24 cellular contexts compared by ENCODE assay signal in the genomic region with DNA sequence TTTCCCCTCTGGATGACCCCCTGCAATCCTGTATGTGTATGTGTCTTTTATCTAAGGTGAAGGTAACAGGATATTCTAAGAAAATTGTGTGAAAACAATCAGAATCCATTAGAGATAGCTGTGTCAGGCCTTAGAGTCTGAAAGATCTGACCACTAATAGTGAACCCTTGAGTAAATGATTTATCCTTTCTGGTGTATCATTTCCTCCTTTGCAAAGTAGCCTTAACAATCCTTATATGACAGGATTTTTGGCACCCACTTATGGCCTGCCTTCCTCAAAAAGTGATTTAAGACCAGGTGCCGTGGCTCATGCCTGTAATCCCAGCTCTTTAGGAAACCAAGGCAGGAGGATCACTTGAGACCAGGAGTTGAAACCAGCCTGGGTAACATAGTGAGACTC.
DNase-seq lines count a peak whose midpoint lies in the region; ATAC-seq and TF ChIP-seq lines count a peak whose summit lies in the region.
"Had no signal": no experiment of that assay in that cellular context is flagged by ENCODE, and none has a peak within 500 bp of the region (broad histone marks: within the 10 kb centered on the region; RNA-seq: fewer than 3 reads in every experiment).

No MANE protein-coding gene starts in this region.

- no peaks in the 10 kb centered on the region for H3K27me3 Mint-ChIP-seq in activated naive CD4-positive, alpha-beta T cell treated with anti-CD3 and anti-CD28 coated beads, Interleukin-2, amount 50 U/mL, for 24 hours
- no peaks in the 10 kb centered on the region for H3K27me3 Mint-ChIP-seq in T-helper 17 cell
- H3K27me3 Mint-ChIP-seq: activated CD8-positive, alpha-beta memory T cell treated with anti-CD3 and anti-CD28 coated beads, Interleukin-2, amount 10 ng/mL, durations not matched to agents 7 days and 5 days; effector memory CD8-positive, alpha-beta T cell; type B pancreatic cell had no signal

- TF ChIP-seq CTCF in right atrium auricular region (IDR thresholded peaks at IDR 0.05): no peak
- no peak for TF ChIP-seq CTCF in BE2C (IDR thresholded peaks at IDR 0.05; ENCODE audit: low read depth, low read length)

- ATAC-seq in HG02938 (IDR thresholded peaks at IDR 0.05; ENCODE audit: unreplicated experiment): peak; percentile 84
- no peak for ATAC-seq in T-helper 17 cell
- ATAC-seq: activated CD4-positive, CD25-positive, alpha-beta regulatory T cell treated with anti-CD3 and anti-CD28 coated beads, Interleukin-2, amount 50 U/mL, for 24 hours; activated CD8-positive, alpha-beta memory T cell treated with anti-CD3 and anti-CD28 coated beads, Interleukin-2, amount 10 ng/mL, durations not matched to agents 7 days and 5 days; effector memory CD8-positive, alpha-beta T cell; stimulated activated naive CD8-positive, alpha-beta T cell treated with anti-CD3 and anti-CD28 coated beads, Interleukin-15, Interleukin-2, amounts not matched to agents 100 U/mL and 50 U/mL, for 24 hours had no signal

- H3K9me3 ChIP-seq in T-helper 17 cell (ENCODE audit: control insufficient read depth, low read length, poor library complexity, severe bottlenecking): no peaks in the 10 kb centered on the region
- no peaks in the 10 kb centered on the region for H3K9me3 ChIP-seq in right atrium auricular region
- no peaks in the 10 kb centered on the region for H3K9me3 ChIP-seq in BE2C
- H3K9me3 ChIP-seq: neutrophil had no signal

- no peak overlapping the region for H3K27ac ChIP-seq in right atrium auricular region
- H3K27ac ChIP-seq: neutrophil had no signal

- peaks cover 7% of the 10 kb centered on the region for H3K36me3 Mint-ChIP-seq in activated naive CD4-positive, alpha-beta T cell treated with anti-CD3 and anti-CD28 coated beads, Interleukin-2, amount 50 U/mL, for 24 hours
- H3K36me3 Mint-ChIP-seq in T-helper 17 cell (ENCODE audit: low read depth): peaks cover 11% of the 10 kb centered on the region

- no peaks in the 10 kb centered on the region for H3K9me3 Mint-ChIP-seq in activated naive CD4-positive, alpha-beta T cell treated with anti-CD3 and anti-CD28 coated beads, Interleukin-2, amount 50 U/mL, for 24 hours
- H3K9me3 Mint-ChIP-seq: effector memory CD8-positive, alpha-beta T cell; mesothelial cell of epicardium; T-helper 1 cell treated with Interleukin-12 subunit alpha and Interleukin-12 subunit beta and Interleukin-4 antibody, amounts not matched to agents 30 μg/mL and 1 μg/mL, for 36 hours; type B pancreatic cell had no signal

- peak overlapping the region; percentile 30 for H3K27ac Mint-ChIP-seq in activated naive CD4-positive, alpha-beta T cell treated with anti-CD3 and anti-CD28 coated beads, Interleukin-2, amount 50 U/mL, for 24 hours
- H3K27ac Mint-ChIP-seq in T-helper 17 cell: peak overlapping the region; percentile 39
- H3K27ac Mint-ChIP-seq: activated CD8-positive, alpha-beta memory T cell treated with anti-CD3 and anti-CD28 coated beads, Interleukin-2, amount 10 ng/mL, durations not matched to agents 7 days and 5 days; T-helper 1 cell treated with Interleukin-12 subunit alpha and Interleukin-12 subunit beta and Interleukin-4 antibody, amounts not matched to agents 30 μg/mL and 1 μg/mL, for 36 hours; type B pancreatic cell had no signal

- no peaks in the 10 kb centered on the region for H3K4me1 ChIP-seq in right atrium auricular region
- H3K4me1 ChIP-seq in BE2C: peaks cover 8% of the 10 kb centered on the region; the same call in 1 of the 2 replicates

- H3K4me3 Mint-ChIP-seq in activated naive CD4-positive, alpha-beta T cell treated with anti-CD3 and anti-CD28 coated beads, Interleukin-2, amount 50 U/mL, for 24 hours: no peak overlapping the region
- no peak overlapping the region for H3K4me3 Mint-ChIP-seq in T-helper 17 cell
- H3K4me3 Mint-ChIP-seq: activated CD8-positive, alpha-beta memory T cell treated with anti-CD3 and anti-CD28 coated beads, Interleukin-2, amount 10 ng/mL, durations not matched to agents 7 days and 5 days; effector memory CD8-positive, alpha-beta T cell; mesothelial cell of epicardium; T-helper 1 cell treated with Interleukin-12 subunit alpha and Interleukin-12 subunit beta and Interleukin-4 antibody, amounts not matched to agents 30 μg/mL and 1 μg/mL, for 36 hours; type B pancreatic cell had no signal

- H3K4me3 ChIP-seq in right atrium auricular region (no peak overlapping the region), BE2C (ENCODE audit: low read depth, low read length) (no peak overlapping the region)

- H3K27me3 ChIP-seq in right atrium auricular region (no peaks in the 10 kb centered on the region), BE2C (no peaks in the 10 kb centered on the region)
- H3K27me3 ChIP-seq: neutrophil had no signal

- H3K4me1 Mint-ChIP-seq in activated naive CD4-positive, alpha-beta T cell treated with anti-CD3 and anti-CD28 coated beads, Interleukin-2, amount 50 U/mL, for 24 hours: peaks cover 27% of the 10 kb centered on the region
- H3K4me1 Mint-ChIP-seq in T-helper 17 cell: peaks cover 26% of the 10 kb centered on the region
- H3K4me1 Mint-ChIP-seq: activated CD8-positive, alpha-beta memory T cell treated with anti-CD3 and anti-CD28 coated beads, Interleukin-2, amount 10 ng/mL, durations not matched to agents 7 days and 5 days had no signal

- DNase-seq in activated naive CD4-positive, alpha-beta T cell treated with anti-CD3 and anti-CD28 coated beads, Interleukin-2, amount 50 U/mL, for 16 hours: no peak
- no peak for DNase-seq in T-helper 17 cell
- DNase-seq in right atrium auricular region (ENCODE audit: low spot score): no peak
- no peak for DNase-seq in hepatic stellate cell (ENCODE audit: low spot score)
- DNase-seq in BE2C: no peak
- DNase-seq in NCI-H2029 treated with DMSO at 0.1 percent for 48 hours (lab: John Stamatoyannopoulos, UW): no peak
- DNase-seq: 8988T; activated CD8-positive, alpha-beta memory T cell treated with anti-CD3 and anti-CD28 coated beads, Interleukin-2, amount 10 ng/mL, durations not matched to agents 7 days and 5 days; activated gamma-delta T cell; anterior cingulate cortex; C1 segment of cervical spinal cord; cerebellar nuclear complex; effector memory CD8-positive, alpha-beta T cell; NCI-H1930; NCI-H524; SHP77 treated with DMSO at 0.1 percent for 48 hours; stimulated activated naive CD8-positive, alpha-beta T cell treated with anti-CD3 and anti-CD28 coated beads, Interleukin-15, Interleukin-2, amounts not matched to agents 100 U/mL and 50 U/mL, for 24 hours had no signal

- H3K36me3 ChIP-seq in right atrium auricular region: peaks cover under 1% of the 10 kb centered on the region
- peaks cover under 1% of the 10 kb centered on the region for H3K36me3 ChIP-seq in BE2C
- H3K36me3 ChIP-seq: neutrophil had no signal
